In the genomic region with DNA sequence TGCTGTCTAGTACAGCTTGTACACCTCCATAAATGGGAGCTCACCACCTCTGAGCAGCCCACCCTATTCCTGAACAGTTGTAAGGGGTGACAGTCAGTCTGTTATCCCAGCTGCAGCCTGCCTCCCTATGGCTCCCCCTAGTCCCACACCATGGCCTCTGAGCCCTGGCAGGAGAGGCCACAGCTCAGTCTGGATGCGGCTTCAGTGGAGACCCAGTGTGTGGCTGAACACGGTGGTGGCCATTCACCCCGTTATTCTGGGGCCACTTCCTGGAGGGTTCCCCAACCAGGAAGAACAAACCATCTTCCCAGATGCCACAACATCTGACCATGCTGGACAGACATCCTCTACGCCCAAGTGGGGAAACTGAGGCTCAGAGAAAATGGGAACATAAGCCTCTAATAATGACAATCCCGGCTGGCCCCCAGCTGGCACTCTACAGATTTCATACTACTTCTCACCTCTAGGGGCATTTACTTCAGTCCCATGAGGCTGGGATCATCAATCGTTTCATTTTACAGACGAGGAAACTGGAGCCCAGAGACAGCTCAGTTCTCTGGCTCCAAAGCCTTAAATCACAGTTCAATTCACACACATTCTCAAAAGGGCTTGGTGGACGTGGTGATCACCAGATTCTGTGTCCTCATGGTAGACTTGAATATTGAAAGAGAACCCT, we compare ENCODE assay signal across 1 cellular context.
TF ChIP-seq lines count a peak whose summit lies in the region.

No MANE protein-coding gene starts in this region.

TF ChIP-seq in H1, 55 proteins besides CTCF, POLR2A, EP300 and RAD21:
- TF ChIP-seq RXRA (IDR thresholded peaks at IDR 0.05; ENCODE audit: insufficient read depth, low read depth, low read length) (no peak), SRF (IDR thresholded peaks at IDR 0.05; ENCODE audit: low read depth, low read length) (no peak), MAFK (IDR thresholded peaks at IDR 0.05; ENCODE audit: low read depth, low read length) (no peak)
